8 cellular contexts compared by ENCODE assay signal in genomic region chr19:531753-532571, GRCh38. TPM values are rescaled to one million over a fixed set of nuclear protein-coding genes. Genes with fewer than 3 reads are reported as not detected.
A peak's percentile ranks its signal among the peaks of the same experiment; 100 is the strongest.
DNase-seq lines count a peak whose midpoint lies in the region; ATAC-seq and TF ChIP-seq lines count a peak whose summit lies in the region.

Gene CDC34 (plus strand): TSS chr19:531760. CDS start chr19:531932, 172 bp downstream.

- peak within 1 kb of the TSS; percentile 96 for H3K4me2 ChIP-seq in KMS-11

- H3K9me3 ChIP-seq in stomach smooth muscle (ENCODE audit: control insufficient read depth in 2 of 2, low read length in 2 of 2): no peaks in the 10 kb centered on the region

- H4K20me1 ChIP-seq in KMS-11 (ENCODE audit: insufficient read depth): peaks cover 6% of the 10 kb centered on the region; the same call in 1 of the 2 replicates

- H3K4me3 ChIP-seq in KMS-11 (IDR thresholded peaks at IDR 0.05; ENCODE audit: insufficient read depth, low read depth, low read length) (no peak within 1 kb of the TSS), brain microvascular endothelial cell (ENCODE audit: low read depth, low read length) (peak within 1 kb of the TSS; percentile 82), stomach smooth muscle (ENCODE audit: low read length in 2 of 2) (peak within 1 kb of the TSS; percentile 88 to 94)

- peak within 1 kb of the TSS; percentile 40; the same call in 1 of the 2 replicates for H3K9ac ChIP-seq in KMS-11
- H3K9ac ChIP-seq in stomach smooth muscle (ENCODE audit: low read length in 2 of 2): peak within 1 kb of the TSS; percentile 85 to 88

- ATAC-seq in GM19455 (IDR thresholded peaks at IDR 0.05; ENCODE audit: unreplicated experiment): peak; percentile 25

- DNase-seq in Caki2 (ENCODE audit: low read depth) (no peak), brain microvascular endothelial cell (no peak), NCI-H2171 (lab: John Stamatoyannopoulos, UW) (no peak), NCI-H1048 (lab: John Stamatoyannopoulos, UW) (no peak)

- TF ChIP-seq CTCF in KMS-11 (conservative IDR thresholded peaks at IDR 0.05; ENCODE audit: low read depth, low read length) (no peak), brain microvascular endothelial cell (IDR thresholded peaks at IDR 0.05; ENCODE audit: low read depth, low read length, missing control alignments) (no peak)

- H3K79me2 ChIP-seq in KMS-11 (ENCODE audit: insufficient read depth, low read depth): peaks cover 17% of the 10 kb centered on the region; the same call in 1 of the 2 replicates

- H2AFZ ChIP-seq in KMS-11 (ENCODE audit: low read depth): peak within 1 kb of the TSS; percentile 91

- in situ Hi-C loops in Caki2 (cut with HindIII; ENCODE audit: low pct_unique_long_range_greater_than_20kb, low sequenced_read_pairs): no loop called here
- in situ Hi-C loops in brain microvascular endothelial cell (cut with HindIII; ENCODE audit: low pct_ligation_motif_present, low sequenced_read_pairs): no loop called here

- peaks cover 14% of the 10 kb centered on the region for H3K27me3 ChIP-seq in KMS-11 (ENCODE audit: insufficient read depth, low read depth)
- no peaks in the 10 kb centered on the region for H3K27me3 ChIP-seq in brain microvascular endothelial cell (replicated peaks)
- no peaks in the 10 kb centered on the region for H3K27me3 ChIP-seq in layer of hippocampus (ENCODE audit: control insufficient read depth, insufficient read depth, low read length)
- no peaks in the 10 kb centered on the region for H3K27me3 ChIP-seq in stomach smooth muscle (ENCODE audit: control insufficient read depth in 1 of 2, insufficient read depth in 2 of 2, low read length in 2 of 2)

- H3K36me3 ChIP-seq in KMS-11 (ENCODE audit: insufficient read depth): no peaks in the 10 kb centered on the region
- H3K36me3 ChIP-seq in brain microvascular endothelial cell (replicated peaks): peaks cover 10% of the 10 kb centered on the region
- peaks cover 9 to 17% of the 10 kb centered on the region in 2 donors for H3K36me3 ChIP-seq in stomach smooth muscle (ENCODE audit: control insufficient read depth in 2 of 2, insufficient read depth in 2 of 2, low read length in 2 of 2)

- H3K27ac ChIP-seq in KMS-11 (no peak within 1 kb of the TSS; the same call in 1 of the 2 replicates), brain microvascular endothelial cell (peak within 1 kb of the TSS; percentile 83), layer of hippocampus (ENCODE audit: low read depth, low read length) (peak within 1 kb of the TSS; percentile 98), stomach smooth muscle (ENCODE audit: low read length) (peak within 1 kb of the TSS; percentile 91)

- H3K4me1 ChIP-seq in KMS-11 (ENCODE audit: low read depth, poor library complexity, severe bottlenecking) (peaks cover 17% of the 10 kb centered on the region), stomach smooth muscle (ENCODE audit: control insufficient read depth, insufficient read depth, low read length) (peaks cover 38% of the 10 kb centered on the region)

RNA-seq across cellular contexts. Expression of gene CDC34, which starts in this region (rescaled TPM):
- total RNA-seq in Caki2 (2014; rRNA removed; shearing (Covaris generic); ENCODE audit: low replicate concordance): 35.0 and 38.4 TPM in 2 replicates
